14 cellular contexts compared by ENCODE assay signal in the genomic region with DNA sequence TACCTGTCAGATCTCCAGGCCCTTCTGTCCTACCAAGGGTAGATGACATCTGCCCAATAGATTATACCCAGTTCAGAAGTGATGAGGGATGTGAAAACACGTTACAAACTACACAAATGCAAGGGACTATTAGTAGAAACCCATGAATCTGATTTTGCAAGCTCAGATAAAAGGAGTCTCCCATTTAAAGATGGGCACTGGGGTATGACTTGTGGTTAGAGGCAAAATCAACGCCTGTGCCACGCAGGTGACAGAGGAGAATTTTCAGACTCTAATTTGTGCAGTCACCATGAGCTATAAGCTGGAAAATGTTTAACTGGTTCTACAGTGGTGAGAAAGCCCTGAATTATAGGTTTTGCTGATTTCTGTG.
DNase-seq lines count a peak whose midpoint lies in the region; ATAC-seq and TF ChIP-seq lines count a peak whose summit lies in the region.
"Had no signal": no experiment of that assay in that cellular context is flagged by ENCODE, and none has a peak within 500 bp of the region (broad histone marks: within the 10 kb centered on the region; RNA-seq: fewer than 3 reads in every experiment).

No MANE protein-coding gene starts in this region.

- peak overlapping the region; percentile 92 for H3K27ac ChIP-seq in BLaER1
- H3K27ac ChIP-seq in IMR-90 (ENCODE audit: insufficient read depth, low read length) = no peak overlapping the region
- H3K27ac ChIP-seq in SU-DHL-6 (ENCODE audit: low read depth, low read length) = peak overlapping the region; percentile 100
- H3K27ac ChIP-seq in CD8-positive, alpha-beta T cell (ENCODE audit: low read depth, low read length) = no peak overlapping the region
- no peak overlapping the region for H3K27ac ChIP-seq in esophagus muscularis mucosa (replicated peaks in 1 of 4)

- H2BK20ac ChIP-seq in IMR-90 (ENCODE audit: low read depth, low read length) = 0 out of 2 replicates have a peak overlapping the region, but pooled peaks have one; percentile 8

- peaks cover 36% of the 10 kb centered on the region for H3K79me2 ChIP-seq in SU-DHL-6 (ENCODE audit: insufficient read depth, low read length)

- H3K36me3 ChIP-seq in BLaER1 = no peaks in the 10 kb centered on the region
- H3K36me3 ChIP-seq in IMR-90 (ENCODE audit: control insufficient read depth, insufficient read depth, low read length) = no peaks in the 10 kb centered on the region
- H3K36me3 ChIP-seq in SU-DHL-6 (ENCODE audit: low read length) = no peaks in the 10 kb centered on the region
- no peaks in the 10 kb centered on the region for H3K36me3 ChIP-seq in CD8-positive, alpha-beta T cell (ENCODE audit: insufficient read depth, low read length)
- H3K36me3 ChIP-seq in esophagus muscularis mucosa = no peaks in the 10 kb centered on the region

- H3K4ac ChIP-seq in IMR-90 (ENCODE audit: low read depth, low read length) = no peak overlapping the region

- no peak overlapping the region for H2AFZ ChIP-seq in IMR-90 (replicated peaks; ENCODE audit: low read length, poor library complexity)
- no peak overlapping the region for H2AFZ ChIP-seq in SU-DHL-6 (ENCODE audit: low read depth, low read length, severe bottlenecking)

- no peak overlapping the region for H3K23ac ChIP-seq in IMR-90 (ENCODE audit: low read depth, low read length)

- peak overlapping the region; percentile 36; the same call in 1 of the 2 replicates for H3K9ac ChIP-seq in BLaER1
- no peak overlapping the region for H3K9ac ChIP-seq in IMR-90 (ENCODE audit: low read depth, low read length)
- H3K9ac ChIP-seq in SU-DHL-6 (ENCODE audit: low read length) = peak overlapping the region; percentile 66

- CTCF ChIA-PET in IMR-90 (lab: Yijun Ruan, JAX) = interaction anchor here (0.6 kb wide), 1 partner anchor 434 kb away, joined by 3 read pairs; no protein-coding TSS in a partner anchor
- CTCF ChIA-PET in CD8-positive, alpha-beta T cell (lab: Charles Lee) = no interaction called here

- H3K9me2 ChIP-seq in SU-DHL-6 (replicated peaks; ENCODE audit: insufficient read depth, low read length) = no peaks in the 10 kb centered on the region

- H3K18ac ChIP-seq in IMR-90 (ENCODE audit: low read depth, low read length) = peak overlapping the region; percentile 52; the same call in 1 of the 2 replicates

- no peak overlapping the region for H2AK9ac ChIP-seq in IMR-90 (replicated peaks; ENCODE audit: low read depth, low read length, poor library complexity)

- H3K4me1 Mint-ChIP-seq in stimulated activated naive B cell treated with anti-CD40 and anti-IgM and Interleukin-4, amounts not matched to agents 10 μg/mL and 1 μg/mL and 100 μg/mL, for 72 hours = peaks cover 29 to 60% of the 10 kb centered on the region in 2 donors
- H3K4me1 Mint-ChIP-seq in CD8-positive, alpha-beta T cell (ENCODE audit: low read depth) = peaks cover 14% of the 10 kb centered on the region

- no peaks in the 10 kb centered on the region for H3K9me3 ChIP-seq in BLaER1
- H3K9me3 ChIP-seq in IMR-90 (ENCODE audit: control insufficient read depth, insufficient read depth, low read length) = no peaks in the 10 kb centered on the region
- H3K9me3 ChIP-seq in SU-DHL-6 (ENCODE audit: insufficient read depth, low read length) = no peaks in the 10 kb centered on the region
- H3K9me3 ChIP-seq in CD8-positive, alpha-beta T cell (ENCODE audit: low read length) = no peaks in the 10 kb centered on the region
- no peaks in the 10 kb centered on the region for H3K9me3 ChIP-seq in esophagus muscularis mucosa

- H3K4me1 ChIP-seq in BLaER1 (peaks cover 100% of the 10 kb centered on the region), IMR-90 (ENCODE audit: control insufficient read depth, insufficient read depth, low read length) (peaks cover 6% of the 10 kb centered on the region), esophagus muscularis mucosa (peaks cover 0 to 24% (median 9%) of the 10 kb centered on the region in 4 donors)
- peaks cover 3% of the 10 kb centered on the region for H3K4me1 ChIP-seq in CD8-positive, alpha-beta T cell (ENCODE audit: insufficient read depth, low read length)

- no TSS peak for BruUV-seq in IMR-90 (replicated peaks; lab: Mats Ljungman, UMichigan)

- no peaks in the 10 kb centered on the region for H3K9me1 ChIP-seq in IMR-90 (ENCODE audit: insufficient read depth, low read length)

- no peak overlapping the region for H2BK5ac ChIP-seq in IMR-90 (ENCODE audit: low read depth, low read length, poor library complexity, severe bottlenecking)

- peaks cover 98% of the 10 kb centered on the region for H3F3A ChIP-seq in SU-DHL-6 (ENCODE audit: insufficient read depth)

- H3K4me2 ChIP-seq in BLaER1 (peak overlapping the region; percentile 79), IMR-90 (ENCODE audit: low read depth, low read length) (no peak overlapping the region), SU-DHL-6 (ENCODE audit: low read depth, low read length, poor library complexity, severe bottlenecking) (peak overlapping the region; percentile 89)

- no peaks in the 10 kb centered on the region for H4K20me1 ChIP-seq in BLaER1
- H4K20me1 ChIP-seq in IMR-90 (ENCODE audit: insufficient read depth, low read length) = no peaks in the 10 kb centered on the region
- no peaks in the 10 kb centered on the region for H4K20me1 ChIP-seq in SU-DHL-6 (ENCODE audit: low read depth, low read length)

- peak overlapping the region; percentile 47 for H3K27ac Mint-ChIP-seq in stimulated activated naive B cell treated with anti-CD40 and anti-IgM and Interleukin-4, amounts not matched to agents 10 μg/mL and 1 μg/mL and 100 μg/mL, for 72 hours
- H3K27ac Mint-ChIP-seq in CD8-positive, alpha-beta T cell = no peak overlapping the region

- WGBS in IMR-90 (ENCODE audit: extremely low coverage in 2 of 2, insufficient read length in 1 of 2), 2 experiments = 100% methylated on average over 2 of the region's 3 CpGs; no CpG with 5 or more reads in 1 of the 2 experiments
- WGBS in esophagus muscularis mucosa = 96% methylated on average over 3 of the region's 3 CpGs

- TF ChIP-seq EP300 in esophagus muscularis mucosa (IDR thresholded peaks at IDR 0.05) = no peak

- ATAC-seq in IMR-90 (ENCODE audit: low read depth) = no peak
- no peak for ATAC-seq in stimulated activated naive B cell treated with anti-CD40 and anti-IgM and Interleukin-4, amounts not matched to agents 10 μg/mL and 1 μg/mL and 100 μg/mL, for 72 hours (replicated peaks)
- ATAC-seq in CD8-positive, alpha-beta T cell = no peak
- ATAC-seq: K562 had no signal

- DNase-seq in IMR-90 (no peak), esophagus muscularis mucosa (ENCODE audit: extremely low spot score) (no peak), medulla oblongata (ENCODE audit: extremely low spot score) (no peak)
- DNase-seq in stimulated activated naive B cell treated with anti-CD40 and anti-IgM and Interleukin-4, amounts not matched to agents 10 μg/mL and 1 μg/mL and 100 μg/mL, for 72 hours = no peak
- no peak for DNase-seq in CD8-positive, alpha-beta T cell
- DNase-seq: GOT3, NCI-H1048, NCI-H146, NCI-H2081, NCI-H2227 treated with DMSO at 0.1 percent for 48 hours, NCI-H524 treated with DMSO at 0.1 percent for 48 hours had no signal

- H4K91ac ChIP-seq in IMR-90 (ENCODE audit: insufficient read depth, low read depth, low read length) = no peak overlapping the region

- H3K27me3 ChIP-seq in BLaER1 = no peaks in the 10 kb centered on the region
- peaks cover 6% of the 10 kb centered on the region for H3K27me3 ChIP-seq in IMR-90 (ENCODE audit: control insufficient read depth, insufficient read depth, low read length)
- H3K27me3 ChIP-seq in SU-DHL-6 (ENCODE audit: low read length) = no peaks in the 10 kb centered on the region
- H3K27me3 ChIP-seq in CD8-positive, alpha-beta T cell (ENCODE audit: insufficient read depth, low read length) = no peaks in the 10 kb centered on the region
- no peaks in the 10 kb centered on the region for H3K27me3 ChIP-seq in esophagus muscularis mucosa

- H3K4me3 Mint-ChIP-seq in stimulated activated naive B cell treated with anti-CD40 and anti-IgM and Interleukin-4, amounts not matched to agents 10 μg/mL and 1 μg/mL and 100 μg/mL, for 72 hours = no peak overlapping the region
- no peak overlapping the region for H3K4me3 Mint-ChIP-seq in CD8-positive, alpha-beta T cell

- H3K36me3 Mint-ChIP-seq in stimulated activated naive B cell treated with anti-CD40 and anti-IgM and Interleukin-4, amounts not matched to agents 10 μg/mL and 1 μg/mL and 100 μg/mL, for 72 hours = peaks cover 0 to 3% of the 10 kb centered on the region in 2 donors
- H3K36me3 Mint-ChIP-seq in CD8-positive, alpha-beta T cell = no peaks in the 10 kb centered on the region

- POLR2A ChIA-PET in IMR-90 (lab: Charles Lee; ENCODE audit: unreplicated experiment) = interaction anchor here (0.7 kb wide), 1 partner anchor 220 kb away, joined by 3 read pairs; no protein-coding TSS in a partner anchor
- POLR2A ChIA-PET in CD8-positive, alpha-beta T cell (lab: Charles Lee) = interaction anchor here (0.6 kb wide), 1 partner anchor 14 kb away, joined by 3 read pairs; no protein-coding TSS in a partner anchor

- H4K5ac ChIP-seq in IMR-90 (ENCODE audit: low read depth, low read length) = no peak overlapping the region

- TF ChIP-seq CTCF in IMR-90 (conservative IDR thresholded peaks at IDR 0.05; ENCODE audit: low read depth, low read length) (no peak), SU-DHL-6 (IDR thresholded peaks at IDR 0.05; ENCODE audit: insufficient read depth, low read length, poor library complexity, severe bottlenecking) (no peak), esophagus muscularis mucosa (IDR thresholded peaks at IDR 0.05) (no peak)
- TF ChIP-seq CTCF in CD8-positive, alpha-beta T cell (IDR thresholded peaks at IDR 0.05) = no peak

- in situ Hi-C loops in IMR-90 (cut with MboI; ENCODE audit: low sequenced_read_pairs) = no loop called here

- 0 out of 3 replicates have a peak overlapping the region, but pooled peaks have one; percentile 49 for H2BK15ac ChIP-seq in IMR-90 (ENCODE audit: low read depth, low read length)

- TF ChIP-seq POLR2A in IMR-90 (IDR thresholded peaks at IDR 0.05; ENCODE audit: low read depth, low read length) (no peak), esophagus muscularis mucosa (IDR thresholded peaks at IDR 0.05; ENCODE audit: low read depth) (no peak)

- dilution Hi-C loops in IMR-90 (cut with HindIII; ENCODE audit: low sequenced_read_pairs, unreplicated experiment) = no loop called here

- H2AK5ac ChIP-seq in IMR-90 (ENCODE audit: low read depth, low read length) = peak overlapping the region; percentile 40; the same call in 1 of the 2 replicates

- TF ChIP-seq RAD21 in IMR-90 (IDR thresholded peaks at IDR 0.05; ENCODE audit: low read length) = no peak

- no peak overlapping the region for H3K14ac ChIP-seq in IMR-90 (replicated peaks; ENCODE audit: low read depth, low read length)

- no peak overlapping the region for H3K56ac ChIP-seq in IMR-90 (ENCODE audit: extremely low read depth, insufficient read depth, low read length)

- no peak overlapping the region for H2BK120ac ChIP-seq in IMR-90 (ENCODE audit: low read depth, low read length)

- H3K27me3 Mint-ChIP-seq in stimulated activated naive B cell treated with anti-CD40 and anti-IgM and Interleukin-4, amounts not matched to agents 10 μg/mL and 1 μg/mL and 100 μg/mL, for 72 hours = peaks cover 14 to 23% of the 10 kb centered on the region in 2 donors
- H3K27me3 Mint-ChIP-seq in CD8-positive, alpha-beta T cell (ENCODE audit: low read depth) = no peaks in the 10 kb centered on the region

- no peak overlapping the region for H4K8ac ChIP-seq in IMR-90 (ENCODE audit: low read depth in 2 of 2, low read length in 2 of 2)

- intact Hi-C loops in IMR-90 (cut with micrococcal nuclease) (no loop called here), esophagus muscularis mucosa (cut with DNase I) (no loop called here)
- intact Hi-C loops in CD8-positive, alpha-beta T cell (cut with DNase I, micrococcal nuclease) = no loop called here

- H3K4me3 ChIP-seq in BLaER1 (peak overlapping the region; percentile 13; the same call in 1 of the 2 replicates), IMR-90 (ENCODE audit: insufficient read depth, low read depth, low read length) (no peak overlapping the region), SU-DHL-6 (ENCODE audit: insufficient read depth, low read length, poor library complexity, severe bottlenecking) (peak overlapping the region; percentile 12), esophagus muscularis mucosa (no peak overlapping the region)
- no peak overlapping the region for H3K4me3 ChIP-seq in CD8-positive, alpha-beta T cell (ENCODE audit: low read depth, low read length)
- H3K4me3 ChIP-seq: K562 had no signal

- no peaks in the 10 kb centered on the region for H3K79me1 ChIP-seq in IMR-90 (ENCODE audit: low read depth in 1 of 2, low read length in 2 of 2)

- H3K9me3 Mint-ChIP-seq in stimulated activated naive B cell treated with anti-CD40 and anti-IgM and Interleukin-4, amounts not matched to agents 10 μg/mL and 1 μg/mL and 100 μg/mL, for 72 hours = no peaks in the 10 kb centered on the region
- no peaks in the 10 kb centered on the region for H3K9me3 Mint-ChIP-seq in CD8-positive, alpha-beta T cell

Comparison
In these comparisons a context has a peak if more than half of its experiments do, and no peak if none do; other contexts are left out.
1. H3K27ac ChIP-seq: peak in BLaER1 (single experiment) and SU-DHL-6 (single experiment); none in IMR-90 (single experiment), CD8-positive, alpha-beta T cell (single experiment) and esophagus muscularis mucosa (0 of 4).
2. H3K4me3 ChIP-seq: peak in BLaER1 (single experiment) and SU-DHL-6 (single experiment); none in IMR-90 (single experiment), CD8-positive, alpha-beta T cell (single experiment) and esophagus muscularis mucosa (0 of 4).